In the genomic region with DNA sequence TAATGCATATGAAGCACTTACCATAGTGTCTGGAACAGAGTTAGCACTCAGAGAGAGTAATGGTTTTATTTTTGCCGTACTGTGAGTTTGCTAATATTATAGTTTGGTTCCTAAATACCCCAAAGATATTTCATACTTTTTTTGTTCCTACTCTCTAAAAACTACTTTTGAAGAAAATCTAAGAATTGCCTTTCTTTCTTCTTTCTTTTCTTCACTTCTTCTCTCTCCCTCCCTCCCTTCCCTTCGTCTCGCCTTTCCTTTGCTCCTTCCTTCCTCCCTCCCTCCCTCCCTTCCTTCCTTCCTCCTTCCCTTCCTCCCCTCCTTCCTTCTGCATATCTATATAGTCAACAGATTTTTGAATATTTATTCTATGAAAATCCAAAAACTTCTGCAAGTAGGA, we compare ENCODE assay signal across 37 cellular contexts.
DNase-seq lines count a peak whose midpoint lies in the region; ATAC-seq, FAIRE-seq and TF ChIP-seq lines count a peak whose summit lies in the region.
"Had no signal": no experiment of that assay in that cellular context is flagged by ENCODE, and none has a peak within 500 bp of the region (broad histone marks: within the 10 kb centered on the region; RNA-seq: fewer than 3 reads in every experiment).

No MANE protein-coding gene starts in this region.

- H3K9me2 ChIP-seq in GM23248 (ENCODE audit: insufficient read depth): no peaks in the 10 kb centered on the region

- in situ Hi-C loops in HepG2 (cut with HindIII; ENCODE audit: extremely low pct_ligation_motif_present, low pct_unique_long_range_greater_than_20kb): no loop called here
- in situ Hi-C loops in GM23248 (cut with MboI): no loop called here

- H4K20me1 ChIP-seq in HepG2 (ENCODE audit: insufficient read depth, low read length): no peaks in the 10 kb centered on the region
- no peaks in the 10 kb centered on the region for H4K20me1 ChIP-seq in neural progenitor cell (ENCODE audit: low read depth)
- H4K20me1 ChIP-seq in osteoblast (ENCODE audit: insufficient read depth, low read length): no peaks in the 10 kb centered on the region
- H4K20me1 ChIP-seq in GM23248 (ENCODE audit: insufficient read depth): no peaks in the 10 kb centered on the region
- H4K20me1 ChIP-seq: BLaER1; BLaER1 treated with 17β-estradiol and CSF1 and Interleukin-3, amounts not matched to agents 10 nM and 100 nM had no signal

- no peak for DNase-seq in HepG2 (ENCODE audit: low spot score)
- no peak for DNase-seq in right lobe of liver
- peak; percentile 38 for DNase-seq in NCI-H69 (lab: John Stamatoyannopoulos, UW)
- DNase-seq in neural progenitor cell (ENCODE audit: low spot score): no peak
- peak; percentile 25 for DNase-seq in osteoblast (ENCODE audit: insufficient read length, low spot score, missing footprints)
- DNase-seq in SKM-1 (lab: John Stamatoyannopoulos, UW; ENCODE audit: unreplicated experiment): no peak
- DNase-seq in GM23248: no peak
- no peak for DNase-seq in HT-29 (ENCODE audit: low spot score)
- DNase-seq: 8988T; ACHN; AML-193; BE2C; C1 segment of cervical spinal cord; Caco-2; Calu3; CD4-positive, alpha-beta memory T cell; CD4-positive, alpha-beta T cell; CD4-positive, CD25-positive, alpha-beta regulatory T cell; CD8-positive, alpha-beta memory T cell; CD8-positive, alpha-beta T cell; COR-L47; DMS 273 treated with DMSO at 0.1 percent for 48 hours; DMS153; DMS53; DMS79; DMS79 treated with DMSO at 0.1 percent for 48 hours; DND-41; EL had no signal

- CTCF ChIA-PET in HepG2 (lab: Yijun Ruan, JAX; ENCODE audit: low intra/inter-chr PET ratio, low total read pairs): no interaction called here

- peaks cover 2% of the 10 kb centered on the region for H3K36me3 Mint-ChIP-seq in neural progenitor cell
- H3K36me3 Mint-ChIP-seq: CD14-positive monocyte; CD4-positive, alpha-beta memory T cell; CD4-positive, CD25-positive, alpha-beta regulatory T cell; CD8-positive, alpha-beta memory T cell; CD8-positive, alpha-beta T cell had no signal

- no peak overlapping the region for H3K4me3 ChIP-seq in HepG2 (replicated peaks in 1 of 3; ENCODE audit: insufficient read depth in 1 of 3, low read depth in 2 of 3, low read length in 3 of 3)
- H3K4me3 ChIP-seq in right lobe of liver: no peak overlapping the region
- H3K4me3 ChIP-seq in neural progenitor cell: no peak overlapping the region
- H3K4me3 ChIP-seq in osteoblast (ENCODE audit: insufficient read depth, low read length): no peak overlapping the region
- H3K4me3 ChIP-seq in GM23248: no peak overlapping the region
- H3K4me3 ChIP-seq: A549; BLaER1; BLaER1 treated with 17β-estradiol and CSF1 and Interleukin-3, amounts not matched to agents 10 nM and 100 nM had no signal

- TF ChIP-seq RAD21 in HepG2 (CRISPR knock-in tag; IDR thresholded peaks at IDR 0.05): no peak

- no peak overlapping the region for H2AFZ ChIP-seq in HepG2 (ENCODE audit: low read length)
- peak overlapping the region; percentile 18 for H2AFZ ChIP-seq in neural progenitor cell (replicated peaks)
- no peak overlapping the region for H2AFZ ChIP-seq in osteoblast (ENCODE audit: low read length)
- no peak overlapping the region for H2AFZ ChIP-seq in GM23248

- POLR2A ChIA-PET in HepG2 (lab: Yijun Ruan, JAX): no interaction called here

- H3K9me3 ChIP-seq in HepG2 (ENCODE audit: low read length) (no peaks in the 10 kb centered on the region), right lobe of liver (no peaks in the 10 kb centered on the region), neural progenitor cell (ENCODE audit: low read depth) (no peaks in the 10 kb centered on the region), osteoblast (ENCODE audit: low read depth, low read length) (no peaks in the 10 kb centered on the region), GM23248 (ENCODE audit: low read depth) (no peaks in the 10 kb centered on the region)
- H3K9me3 ChIP-seq: A549; BE2C; BLaER1; BLaER1 treated with 17β-estradiol and CSF1 and Interleukin-3, amounts not matched to agents 10 nM and 100 nM; Caco-2 had no signal

- H3F3A ChIP-seq in neural progenitor cell (ENCODE audit: low read depth) (peaks cover 14% of the 10 kb centered on the region), GM23248 (ENCODE audit: insufficient read depth) (no peaks in the 10 kb centered on the region)

- TF ChIP-seq CTCF in HepG2 (CRISPR knock-in tag; IDR thresholded peaks at IDR 0.05) (no peak), right lobe of liver (IDR thresholded peaks at IDR 0.05) (no peak), neural progenitor cell (IDR thresholded peaks at IDR 0.05) (no peak), osteoblast (IDR thresholded peaks at IDR 0.05; ENCODE audit: extremely low read depth, low read depth, low read length) (no peak)

- H3K36me3 ChIP-seq in HepG2 (replicated peaks in 1 of 2; ENCODE audit: control insufficient read depth in 1 of 2, insufficient read depth in 2 of 2, low read length in 2 of 2): no peaks in the 10 kb centered on the region
- H3K36me3 ChIP-seq in right lobe of liver: no peaks in the 10 kb centered on the region
- no peaks in the 10 kb centered on the region for H3K36me3 ChIP-seq in neural progenitor cell
- no peaks in the 10 kb centered on the region for H3K36me3 ChIP-seq in osteoblast (ENCODE audit: insufficient read depth, low read length)
- H3K36me3 ChIP-seq in GM23248 (ENCODE audit: low read depth): no peaks in the 10 kb centered on the region
- H3K36me3 ChIP-seq: BE2C; BLaER1; BLaER1 treated with 17β-estradiol and CSF1 and Interleukin-3, amounts not matched to agents 10 nM and 100 nM had no signal

- H3K9ac ChIP-seq in HepG2 (ENCODE audit: insufficient read depth, low read depth, low read length) (no peak overlapping the region), neural progenitor cell (no peak overlapping the region), GM23248 (no peak overlapping the region)
- H3K9ac ChIP-seq: BLaER1; BLaER1 treated with 17β-estradiol and CSF1 and Interleukin-3, amounts not matched to agents 10 nM and 100 nM had no signal

- H3K27me3 ChIP-seq in HepG2 (ENCODE audit: control insufficient read depth in 1 of 2, insufficient read depth in 2 of 2, low read length in 2 of 2): no peaks in the 10 kb centered on the region; a peak in 1 of 5 replicates
- no peaks in the 10 kb centered on the region for H3K27me3 ChIP-seq in right lobe of liver
- H3K27me3 ChIP-seq in neural progenitor cell: no peaks in the 10 kb centered on the region
- no peaks in the 10 kb centered on the region for H3K27me3 ChIP-seq in osteoblast (ENCODE audit: insufficient read depth, low read length)
- no peaks in the 10 kb centered on the region for H3K27me3 ChIP-seq in GM23248 (replicated peaks; ENCODE audit: insufficient read depth)
- H3K27me3 ChIP-seq: BE2C; BLaER1; BLaER1 treated with 17β-estradiol and CSF1 and Interleukin-3, amounts not matched to agents 10 nM and 100 nM had no signal

- BruUV-seq in HepG2 (replicated peaks; lab: Mats Ljungman, UMichigan): no TSS peak

- no peak overlapping the region for H3K4me2 ChIP-seq in HepG2 (ENCODE audit: low read depth, low read length)
- H3K4me2 ChIP-seq in neural progenitor cell: no peak overlapping the region
- H3K4me2 ChIP-seq in osteoblast (ENCODE audit: insufficient read depth, low read length): no peak overlapping the region
- H3K4me2 ChIP-seq in GM23248 (ENCODE audit: unreplicated experiment): no peak overlapping the region
- H3K4me2 ChIP-seq: A549; BLaER1; BLaER1 treated with 17β-estradiol and CSF1 and Interleukin-3, amounts not matched to agents 10 nM and 100 nM had no signal

- H3K4me1 Mint-ChIP-seq in neural progenitor cell: peaks cover 42% of the 10 kb centered on the region
- H3K4me1 Mint-ChIP-seq: B cell; CD14-positive monocyte; CD4-positive, alpha-beta memory T cell; CD4-positive, CD25-positive, alpha-beta regulatory T cell; CD8-positive, alpha-beta memory T cell had no signal

- no peaks in the 10 kb centered on the region for H3K9me3 Mint-ChIP-seq in neural progenitor cell
- H3K9me3 Mint-ChIP-seq: CD14-positive monocyte; CD4-positive, alpha-beta T cell; CD4-positive, CD25-positive, alpha-beta regulatory T cell had no signal

- no peak overlapping the region for H3K4me3 Mint-ChIP-seq in neural progenitor cell
- H3K4me3 Mint-ChIP-seq: B cell; CD14-positive monocyte; CD4-positive, alpha-beta memory T cell; CD4-positive, alpha-beta T cell; CD4-positive, CD25-positive, alpha-beta regulatory T cell; CD8-positive, alpha-beta memory T cell; CD8-positive, alpha-beta T cell had no signal

- no peaks in the 10 kb centered on the region for H3K27me3 Mint-ChIP-seq in neural progenitor cell (ENCODE audit: insufficient read depth, low read depth)
- H3K27me3 Mint-ChIP-seq: B cell; CD4-positive, alpha-beta memory T cell; CD4-positive, CD25-positive, alpha-beta regulatory T cell; CD8-positive, alpha-beta memory T cell had no signal

- WGBS in HepG2 (ENCODE audit: low lambda C conversion rate): 2% methylated on average over 3 of the region's 3 CpGs
- 33% methylated on average over 2 of the region's 3 CpGs for WGBS in right lobe of liver (ENCODE audit: insufficient coverage, low coverage, low lambda C conversion rate, missing lambda C conversion rate)
- WGBS in GM23248 (ENCODE audit: low coverage in 1 of 2, low lambda C conversion rate in 2 of 2, missing lambda C conversion rate in 2 of 2), 2 experiments: 83 to 89% methylated on average over 2 to 3 of the region's 3 CpGs

- H3K27ac ChIP-seq in HepG2 (ENCODE audit: extremely low read length, insufficient read depth, low read length) (no peak overlapping the region), right lobe of liver (no peak overlapping the region), neural progenitor cell (no peak overlapping the region), osteoblast (ENCODE audit: low read depth, low read length) (no peak overlapping the region), GM23248 (no peak overlapping the region)
- H3K27ac ChIP-seq: 22Rv1; A549; BLaER1; BLaER1 treated with 17β-estradiol and CSF1 and Interleukin-3, amounts not matched to agents 10 nM and 100 nM; C4-2B had no signal

- TF ChIP-seq EP300 in HepG2 (IDR thresholded peaks at IDR 0.05; ENCODE audit: low read depth in 2 of 2, low read length in 2 of 2) (no peak), HepG2 (CRISPR knock-in tag; IDR thresholded peaks at IDR 0.05; ENCODE audit: borderline replicate concordance) (no peak)

- no peaks in the 10 kb centered on the region for H3K79me2 ChIP-seq in HepG2 (ENCODE audit: insufficient read depth, low read length)
- no peaks in the 10 kb centered on the region for H3K79me2 ChIP-seq in neural progenitor cell (ENCODE audit: low read depth)
- H3K79me2 ChIP-seq in osteoblast (ENCODE audit: insufficient read depth, low read length): no peaks in the 10 kb centered on the region
- H3K79me2 ChIP-seq in GM23248 (ENCODE audit: insufficient read depth): no peaks in the 10 kb centered on the region

- ATAC-seq in HepG2 (no peak), right lobe of liver (no peak)
- ATAC-seq: A549; CD8-positive, alpha-beta T cell had no signal

- FAIRE-seq in HepG2 (lab: Jason Lieb, UNC): no peak
- FAIRE-seq: A204.1, A549, D721Med had no signal

- H3K4me1 ChIP-seq in HepG2 (ENCODE audit: insufficient read depth, low read length) (no peaks in the 10 kb centered on the region), right lobe of liver (no peaks in the 10 kb centered on the region), neural progenitor cell (peaks cover 35% of the 10 kb centered on the region), osteoblast (ENCODE audit: insufficient read depth, low read length) (no peaks in the 10 kb centered on the region), GM23248 (ENCODE audit: insufficient read depth) (peaks cover 6% of the 10 kb centered on the region; the same call in 1 of the 2 replicates)
- H3K4me1 ChIP-seq: A549; BE2C; BLaER1; BLaER1 treated with 17β-estradiol and CSF1 and Interleukin-3, amounts not matched to agents 10 nM and 100 nM; Caco-2 had no signal

- H3K27ac Mint-ChIP-seq in neural progenitor cell: no peak overlapping the region
- H3K27ac Mint-ChIP-seq: B cell; CD14-positive monocyte; CD4-positive, alpha-beta memory T cell; CD4-positive, alpha-beta T cell; CD4-positive, CD25-positive, alpha-beta regulatory T cell; CD8-positive, alpha-beta memory T cell; CD8-positive, alpha-beta T cell had no signal

- intact Hi-C loops in HepG2 (cut with micrococcal nuclease; ENCODE audit: unreplicated experiment) (no loop called here), right lobe of liver (cut with DNase I) (no loop called here)

- TF ChIP-seq POLR2A in HepG2 (IDR thresholded peaks at IDR 0.05; ENCODE audit: insufficient read depth in 1 of 2, low read depth in 2 of 2, low read length in 2 of 2): no peak
- no peak for TF ChIP-seq POLR2A in right lobe of liver (IDR thresholded peaks at IDR 0.05)

Comparison
In these comparisons a context has a peak if more than half of its experiments do, and no peak if none do; other contexts are left out.
1. DNase-seq: peak in NCI-H69 (single experiment) and osteoblast (single experiment); none in HepG2 (single experiment), right lobe of liver (0 of 3), neural progenitor cell (single experiment), SKM-1 (single experiment), GM23248 (single experiment) and HT-29 (single experiment).